In the genomic region with DNA sequence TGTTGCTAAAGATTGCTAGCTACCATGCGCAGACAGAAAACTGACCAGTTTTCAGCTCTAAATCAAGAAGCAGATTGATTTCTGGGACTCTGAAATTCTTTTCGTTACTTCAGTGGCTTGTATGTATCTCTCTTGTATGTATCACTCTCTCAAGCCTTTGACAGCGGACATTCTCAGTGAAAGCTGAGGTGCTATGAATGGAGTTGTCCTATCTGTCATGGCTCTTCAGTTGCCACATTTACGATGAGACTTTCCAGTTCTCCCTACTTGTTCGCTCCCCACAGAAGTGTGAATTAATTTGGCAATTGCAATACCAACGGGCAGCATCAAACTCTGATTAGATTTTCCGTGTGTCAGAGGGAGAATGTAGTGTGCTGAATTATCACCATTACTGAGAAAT, we compare ENCODE assay signal across 32 cellular contexts.
"Had no signal": no experiment of that assay in that cellular context is flagged by ENCODE, and none has a peak within 500 bp of the region (broad histone marks: within the 10 kb centered on the region; RNA-seq: fewer than 3 reads in every experiment).

No MANE protein-coding gene starts in this region.

- H3K9ac ChIP-seq: parathyroid adenoma had no signal

- DNase-seq: naive B cell; naive thymus-derived CD8-positive, alpha-beta T cell; nephron progenitor cell; nucleus accumbens; ovary; posterior cingulate gyrus; psoas muscle; right lobe of liver; sigmoid colon; small intestine; spleen; stimulated activated CD4-positive, alpha-beta T cell treated with anti-CD3 and anti-CD28 coated beads, Interleukin-12 subunit alpha, Interleukin-12 subunit beta, amount 100 ng/mL, for 4 hours; stimulated activated CD4-positive, alpha-beta T cell treated with anti-CD3 and anti-CD28 coated beads, Interleukin-1b, Interleukin-23, amount 100 ng/mL, for 48 hours; stimulated activated CD4-positive, alpha-beta T cell treated with anti-CD3 and anti-CD28 coated beads, Interleukin-4, amount 100 ng/mL, for 1 hour; stimulated activated CD4-positive, alpha-beta T cell treated with anti-CD3 and anti-CD28 coated beads, Interleukin-4, amount 100 ng/mL, for 4 hours; stimulated activated CD8-positive, alpha-beta memory T cell treated with anti-CD3 and anti-CD28 coated beads, Interleukin-4, amount 100 ng/mL, for 48 hours; stimulated activated naive CD4-positive, alpha-beta T cell; stimulated activated naive CD8-positive, alpha-beta T cell treated with anti-CD3 and anti-CD28 coated beads, Interleukin-15, amount 100 ng/mL, for 72 hours; stimulated activated naive CD8-positive, alpha-beta T cell treated with anti-CD3 and anti-CD28 coated beads, Interleukin-15, Interleukin-2, amounts not matched to agents 100 U/mL and 50 U/mL, for 24 hours; substantia nigra; testis; tibial artery; transverse colon; upper lobe of right lung; uterus had no signal

- H3K36me3 Mint-ChIP-seq: naive B cell; naive thymus-derived CD8-positive, alpha-beta T cell; stimulated activated memory B cell treated with anti-CD40 and anti-IgM and Interleukin-4, amounts not matched to agents 10 μg/mL and 1 μg/mL and 100 μg/mL, for 72 hours; type B pancreatic cell had no signal

- H3K9me3 Mint-ChIP-seq: nephron progenitor cell, neural crest cell, type B pancreatic cell had no signal

- H3K4me1 Mint-ChIP-seq: naive B cell; nephron progenitor cell; neural crest cell; stimulated activated memory B cell treated with anti-CD40 and anti-IgM and Interleukin-4, amounts not matched to agents 10 μg/mL and 1 μg/mL and 100 μg/mL, for 72 hours; stimulated activated naive CD8-positive, alpha-beta T cell treated with anti-CD3 and anti-CD28 coated beads, Interleukin-15, amount 100 ng/mL, for 72 hours had no signal

- H3K27ac ChIP-seq: neutrophil, ovary, parathyroid adenoma, psoas muscle, right lobe of liver, sigmoid colon, spleen, suprapubic skin, testis, tibial artery, transverse colon, upper lobe of right lung, uterus had no signal

- H3K36me3 ChIP-seq: neutrophil, ovary, right lobe of liver, sigmoid colon, spleen, suprapubic skin, tibial artery, transverse colon, upper lobe of right lung, uterus had no signal

- H3K4me1 ChIP-seq: parathyroid adenoma, psoas muscle, right lobe of liver, sigmoid colon, suprapubic skin, testis, tibial artery, transverse colon, upper lobe of right lung, uterus had no signal

- H3K27me3 ChIP-seq: neutrophil, ovary, right lobe of liver, sigmoid colon, spleen, suprapubic skin, testis, tibial artery, transverse colon, upper lobe of right lung, uterus had no signal

- H3K4me3 Mint-ChIP-seq: naive B cell; naive thymus-derived CD8-positive, alpha-beta T cell; nephron progenitor cell; neural crest cell; stimulated activated memory B cell treated with anti-CD40 and anti-IgM and Interleukin-4, amounts not matched to agents 10 μg/mL and 1 μg/mL and 100 μg/mL, for 72 hours; stimulated activated naive CD8-positive, alpha-beta T cell treated with anti-CD3 and anti-CD28 coated beads, Interleukin-15, amount 100 ng/mL, for 72 hours; type B pancreatic cell had no signal

- ATAC-seq: naive thymus-derived CD8-positive, alpha-beta T cell; psoas muscle; right lobe of liver; stimulated activated memory B cell treated with anti-CD40 and anti-IgM and Interleukin-4, amounts not matched to agents 10 μg/mL and 1 μg/mL and 100 μg/mL, for 72 hours; stimulated activated naive CD8-positive, alpha-beta T cell treated with anti-CD3 and anti-CD28 coated beads, Interleukin-15, amount 100 ng/mL, for 72 hours; stimulated activated naive CD8-positive, alpha-beta T cell treated with anti-CD3 and anti-CD28 coated beads, Interleukin-15, Interleukin-2, amounts not matched to agents 100 U/mL and 50 U/mL, for 24 hours; upper lobe of right lung had no signal

- H2AFZ ChIP-seq: parathyroid adenoma had no signal

- H3K27me3 Mint-ChIP-seq: naive B cell; naive thymus-derived CD8-positive, alpha-beta T cell; progenitor cell of endocrine pancreas; stimulated activated memory B cell treated with anti-CD40 and anti-IgM and Interleukin-4, amounts not matched to agents 10 μg/mL and 1 μg/mL and 100 μg/mL, for 72 hours; stimulated activated naive CD8-positive, alpha-beta T cell treated with anti-CD3 and anti-CD28 coated beads, Interleukin-15, amount 100 ng/mL, for 72 hours; type B pancreatic cell had no signal

- H3K4me3 ChIP-seq: ovary, psoas muscle, right lobe of liver, sigmoid colon, spleen, suprapubic skin, testis, tibial artery, transverse colon, upper lobe of right lung, uterus had no signal

- H3K27ac Mint-ChIP-seq: naive B cell; naive thymus-derived CD8-positive, alpha-beta T cell; nephron progenitor cell; progenitor cell of endocrine pancreas; stimulated activated memory B cell treated with anti-CD40 and anti-IgM and Interleukin-4, amounts not matched to agents 10 μg/mL and 1 μg/mL and 100 μg/mL, for 72 hours; stimulated activated naive CD8-positive, alpha-beta T cell treated with anti-CD3 and anti-CD28 coated beads, Interleukin-15, amount 100 ng/mL, for 72 hours; type B pancreatic cell had no signal

- H3K9me3 ChIP-seq: neutrophil, ovary, psoas muscle, right lobe of liver, sigmoid colon, suprapubic skin, testis, tibial artery, transverse colon, upper lobe of right lung, uterus had no signal
